ENCODE assay signal across 9 cellular contexts in genomic region chr7:22481726-22482125, GRCh38. TPM values are rescaled to one million over a fixed set of nuclear protein-coding genes. Genes with fewer than 3 reads are reported as not detected.
A peak's percentile ranks its signal among the peaks of the same experiment; 100 is the strongest.
DNase-seq lines count a peak whose midpoint lies in the region; ATAC-seq and TF ChIP-seq lines count a peak whose summit lies in the region.
"Had no signal": no experiment of that assay in that cellular context is flagged by ENCODE, and none has a peak within 500 bp of the region (broad histone marks: within the 10 kb centered on the region; RNA-seq: fewer than 3 reads in every experiment).

No MANE protein-coding gene starts in this region.

- H3K36me3 Mint-ChIP-seq in osteocyte (ENCODE audit: unreplicated experiment): no peaks in the 10 kb centered on the region

- H3K4me1 Mint-ChIP-seq in osteocyte (ENCODE audit: unreplicated experiment): peaks cover 6% of the 10 kb centered on the region

- H3K4me3 Mint-ChIP-seq in osteocyte (ENCODE audit: unreplicated experiment): no peak overlapping the region

- TF ChIP-seq CTCF in fibroblast of mammary gland (conservative IDR thresholded peaks at IDR 0.05; ENCODE audit: control insufficient read depth, insufficient read depth, low read depth, low read length): no peak
- no peak for TF ChIP-seq CTCF in osteocyte (IDR thresholded peaks at IDR 0.05)

- peak; percentile 89 for ATAC-seq in GM19351 (IDR thresholded peaks at IDR 0.05; ENCODE audit: unreplicated experiment)
- ATAC-seq in GM21367 (IDR thresholded peaks at IDR 0.05; ENCODE audit: unreplicated experiment): no peak

- H3K27me3 Mint-ChIP-seq in osteocyte (ENCODE audit: unreplicated experiment): no peaks in the 10 kb centered on the region

- H3K27ac Mint-ChIP-seq in osteocyte (ENCODE audit: unreplicated experiment): no peak overlapping the region

- DNase-seq in DMS153 (lab: John Stamatoyannopoulos, UW) (peak; percentile 92), HT1080 (ENCODE audit: low read depth) (peak; percentile 24), fibroblast of mammary gland (ENCODE audit: low read depth) (peak; percentile 34), osteocyte (ENCODE audit: extremely low spot score, unreplicated experiment) (no peak), OCI-M1 (lab: John Stamatoyannopoulos, UW) (no peak), nucleus accumbens (lab: John Stamatoyannopoulos, UW) (no peak)
- DNase-seq: tibial artery had no signal

- H3K9me3 Mint-ChIP-seq in osteocyte (ENCODE audit: unreplicated experiment): no peaks in the 10 kb centered on the region

- H3K4me3 ChIP-seq in fibroblast of mammary gland (ENCODE audit: control insufficient read depth, low read depth, low read length): no peak overlapping the region
- H3K4me3 ChIP-seq: tibial artery had no signal

RNA-seq across cellular contexts. Expression of gene STEAP1B, which starts 18.3 kb away (rescaled TPM):
- 0.08 TPM in 1 of 2 replicates, not detected in the other for total RNA-seq in HT1080 (2014; rRNA removed; shearing (Covaris generic))
- polyA plus RNA-seq in HT1080 (2015; cell fraction: cytosol; rRNA removed): 0.08 TPM in 1 of 2 replicates, not detected in the other
- 0.05 and 0.19 TPM in 2 replicates for polyA plus RNA-seq in HT1080 (2015; cell fraction: nucleus; rRNA removed)
- 1.3 and 1.4 TPM in 2 replicates for total RNA-seq in osteocyte

Comparison
In these comparisons a context has a peak if more than half of its experiments do, and no peak if none do; other contexts are left out.
1. DNase-seq: peak in DMS153 (single experiment), HT1080 (single experiment) and fibroblast of mammary gland (single experiment); none in osteocyte (single experiment), OCI-M1 (single experiment) and nucleus accumbens (0 of 56).